In the genomic region with DNA sequence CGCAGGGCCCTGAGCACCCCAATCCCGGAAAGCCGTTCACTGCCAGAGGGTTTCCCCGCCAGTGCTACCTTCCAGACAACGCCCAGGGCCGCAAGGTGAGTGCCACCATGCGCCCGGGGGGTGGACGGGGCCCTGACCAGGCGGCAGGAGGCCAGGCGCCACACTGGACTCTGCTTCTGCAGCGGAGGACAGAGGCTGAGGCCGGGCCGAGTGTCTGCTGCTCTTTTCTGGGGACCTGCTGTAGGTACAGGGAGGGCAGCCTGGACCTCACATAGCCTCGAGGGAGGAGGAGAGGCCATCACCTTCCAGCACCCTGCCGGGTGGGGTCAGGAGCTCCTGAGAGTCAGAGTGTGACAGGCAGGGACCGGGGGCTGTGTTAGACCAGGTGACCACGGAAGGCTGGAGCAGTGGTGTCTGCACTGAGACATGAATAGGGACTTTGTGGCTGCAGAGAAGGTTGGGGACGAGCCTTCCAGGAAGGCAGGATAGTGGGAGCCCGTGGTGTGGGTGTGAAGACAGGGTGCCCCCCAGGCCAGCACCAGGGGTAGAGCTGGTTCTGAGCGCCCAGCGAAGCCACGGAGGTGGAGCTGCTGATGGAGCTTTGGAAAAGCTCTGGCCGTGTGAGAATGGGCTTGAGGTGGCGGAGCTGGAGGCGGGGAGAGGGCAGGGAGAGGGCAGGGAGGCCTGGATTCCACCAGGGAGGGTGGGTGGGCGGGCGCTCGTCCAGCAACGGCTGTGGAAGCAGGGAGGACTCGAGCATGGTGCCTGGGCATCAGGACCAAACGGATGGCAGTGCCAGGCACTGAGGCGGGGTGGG, we compare ENCODE assay signal across 11 cellular contexts. TPM values are rescaled to one million over a fixed set of nuclear protein-coding genes. Genes with fewer than 3 reads are reported as not detected.
DNase-seq lines count a peak whose midpoint lies in the region; ATAC-seq and TF ChIP-seq lines count a peak whose summit lies in the region.
"Not testable (repeated sequence)": the region's sequence is repeated elsewhere in the genome, so short reads cannot be mapped to it uniquely, and the experiment has no call there.
"Had no signal": no experiment of that assay in that cellular context is flagged by ENCODE, and none has a peak within 500 bp of the region (broad histone marks: within the 10 kb centered on the region; RNA-seq: fewer than 3 reads in every experiment).

No MANE protein-coding gene starts in this region.

- H3K9me3 ChIP-seq in SK-N-SH; endodermal cell (ENCODE audit: control insufficient read depth, low read length): not testable (repeated sequence)

- H3K27ac Mint-ChIP-seq in activated naive CD4-positive, alpha-beta T cell treated with anti-CD3 and anti-CD28 coated beads, Interleukin-2, amount 10 ng/mL, durations not matched to agents 7 days and 5 days = peak overlapping the region; percentile 69
- H3K27ac Mint-ChIP-seq in endodermal cell; osteocyte (ENCODE audit: unreplicated experiment): not testable (repeated sequence)
- peak overlapping the region in 1 of 2 donors; percentile 75 for H3K27ac Mint-ChIP-seq in stimulated activated naive CD8-positive, alpha-beta T cell treated with anti-CD3 and anti-CD28 coated beads, Interleukin-15, amount 100 ng/mL, for 72 hours

- H4K20me1 ChIP-seq in SK-N-SH (ENCODE audit: insufficient read depth) = not testable (repeated sequence)

- in situ Hi-C loops in ACHN (cut with HindIII; ENCODE audit: low pct_ligation_motif_present, low pct_unique_long_range_greater_than_20kb, low sequenced_read_pairs) = not testable (repeated sequence)

- H3K9me2 ChIP-seq in SK-N-SH = not testable (repeated sequence)

- H3K4me1 Mint-ChIP-seq in activated naive CD4-positive, alpha-beta T cell treated with anti-CD3 and anti-CD28 coated beads, Interleukin-2, amount 10 ng/mL, durations not matched to agents 7 days and 5 days; endodermal cell; osteocyte (ENCODE audit: unreplicated experiment); stimulated activated naive CD8-positive, alpha-beta T cell treated with anti-CD3 and anti-CD28 coated beads, Interleukin-15, amount 100 ng/mL, for 72 hours: not testable (repeated sequence)

- H3K36me3 Mint-ChIP-seq in activated naive CD4-positive, alpha-beta T cell treated with anti-CD3 and anti-CD28 coated beads, Interleukin-2, amount 10 ng/mL, durations not matched to agents 7 days and 5 days; osteocyte (ENCODE audit: unreplicated experiment): not testable (repeated sequence)
- H3K36me3 Mint-ChIP-seq in endodermal cell (ENCODE audit: low read depth) = peaks cover 12% of the 10 kb centered on the region

- not testable (repeated sequence) for TF ChIP-seq RAD21 in SK-N-SH (IDR thresholded peaks at IDR 0.05; ENCODE audit: low read length)

- DNase-seq in ACHN (peak; percentile 6), H7 (peak; percentile 41), SK-N-SH (peak; percentile 39), endodermal cell (peak; percentile 28), mesenteric fat pad (ENCODE audit: low spot score) (peak; percentile 69), osteocyte (ENCODE audit: extremely low spot score, unreplicated experiment) (peak; percentile 80)
- not testable (repeated sequence) for DNase-seq in activated naive CD4-positive, alpha-beta T cell treated with anti-CD3 and anti-CD28 coated beads, Interleukin-2, amount 10 ng/mL, durations not matched to agents 7 days and 5 days; stimulated activated naive CD8-positive, alpha-beta T cell treated with anti-CD3 and anti-CD28 coated beads, Interleukin-15, amount 100 ng/mL, for 72 hours

- H3K9ac ChIP-seq in SK-N-SH; endodermal cell (ENCODE audit: extremely low read depth, low read length, poor library complexity, severe bottlenecking): not testable (repeated sequence)

- TF ChIP-seq CTCF in SK-N-SH (IDR thresholded peaks at IDR 0.05); endodermal cell (conservative IDR thresholded peaks at IDR 0.05); osteocyte (IDR thresholded peaks at IDR 0.05): not testable (repeated sequence)

- not testable (repeated sequence) for H3K36me3 ChIP-seq in H7 (replicated peaks; ENCODE audit: control insufficient read depth, insufficient read depth, low read length); SK-N-SH (replicated peaks in 1 of 2; ENCODE audit: control insufficient read depth in 1 of 2, insufficient read depth in 2 of 2, low read length in 1 of 2); endodermal cell (ENCODE audit: control insufficient read depth, insufficient read depth, low read length)

- 87% methylated on average over 18 of the region's 33 CpGs for WGBS in SK-N-SH (ENCODE audit: low lambda C conversion rate)
- WGBS in endodermal cell (ENCODE audit: insufficient coverage in 1 of 2, insufficient read length in 1 of 2), 2 experiments = 89 to 94% methylated on average over 9 to 20 of the region's 33 CpGs

- H3K9me3 Mint-ChIP-seq in activated naive CD4-positive, alpha-beta T cell treated with anti-CD3 and anti-CD28 coated beads, Interleukin-2, amount 10 ng/mL, durations not matched to agents 7 days and 5 days; endodermal cell; osteocyte (ENCODE audit: unreplicated experiment); stimulated activated naive CD8-positive, alpha-beta T cell treated with anti-CD3 and anti-CD28 coated beads, Interleukin-15, amount 100 ng/mL, for 72 hours: not testable (repeated sequence)

- CTCF ChIA-PET in SK-N-SH (lab: Yijun Ruan, JAX) = interaction anchor here (0.8 to 1.1 kb wide), 2 partner anchors 9 to 326 kb away, joined by 3 read pairs; no protein-coding TSS in a partner anchor
- CTCF ChIA-PET in activated naive CD4-positive, alpha-beta T cell treated with anti-CD3 and anti-CD28 coated beads, Interleukin-2, amount 10 ng/mL, durations not matched to agents 7 days and 5 days (lab: Charles Lee) = not testable (repeated sequence)

- POLR2A ChIA-PET in SK-N-SH (lab: Yijun Ruan, JAX) = not testable (repeated sequence)

- not testable (repeated sequence) for H3K4me3 ChIP-seq in H7 (ENCODE audit: insufficient read depth, low read depth, low read length); SK-N-SH (ENCODE audit: low read depth in 2 of 2, low read length in 1 of 2); endodermal cell (ENCODE audit: low read length)

- H2AFZ ChIP-seq in SK-N-SH (ENCODE audit: low read depth) = not testable (repeated sequence)

- not testable (repeated sequence) for H3K4me1 ChIP-seq in SK-N-SH (ENCODE audit: control insufficient read depth in 1 of 2, insufficient read depth in 2 of 2, low read depth in 1 of 2, low read length in 1 of 2); endodermal cell (ENCODE audit: control insufficient read depth, insufficient read depth, low read length)

- not testable (repeated sequence) for H3K79me2 ChIP-seq in SK-N-SH (ENCODE audit: insufficient read depth)

- H3K27ac ChIP-seq in SK-N-SH (ENCODE audit: low read depth in 2 of 2, low read length in 1 of 2); endodermal cell (ENCODE audit: low read depth, low read length): not testable (repeated sequence)

- not testable (repeated sequence) for H3K4me2 ChIP-seq in SK-N-SH

- H3K27me3 Mint-ChIP-seq in activated naive CD4-positive, alpha-beta T cell treated with anti-CD3 and anti-CD28 coated beads, Interleukin-2, amount 10 ng/mL, durations not matched to agents 7 days and 5 days; endodermal cell (ENCODE audit: insufficient read depth); osteocyte (ENCODE audit: unreplicated experiment); stimulated activated naive CD8-positive, alpha-beta T cell treated with anti-CD3 and anti-CD28 coated beads, Interleukin-15, amount 100 ng/mL, for 72 hours: not testable (repeated sequence)

- H3K27me3 ChIP-seq in H7 (ENCODE audit: control insufficient read depth, insufficient read depth, low read length); SK-N-SH (ENCODE audit: insufficient read depth); endodermal cell (ENCODE audit: control insufficient read depth, insufficient read depth, low read length, poor library complexity, severe bottlenecking): not testable (repeated sequence)

- peak; percentile 27 for ATAC-seq in stimulated activated naive CD8-positive, alpha-beta T cell treated with anti-CD3 and anti-CD28 coated beads, Interleukin-15, amount 100 ng/mL, for 72 hours

- H3F3A ChIP-seq in SK-N-SH (replicated peaks; ENCODE audit: insufficient read depth) = not testable (repeated sequence)

- not testable (repeated sequence) for TF ChIP-seq EP300 in SK-N-SH (IDR thresholded peaks at IDR 0.05; ENCODE audit: borderline replicate concordance in 1 of 2, low read depth in 1 of 2, low read length in 1 of 2)

- H3K4me3 Mint-ChIP-seq in activated naive CD4-positive, alpha-beta T cell treated with anti-CD3 and anti-CD28 coated beads, Interleukin-2, amount 10 ng/mL, durations not matched to agents 7 days and 5 days; endodermal cell; osteocyte (ENCODE audit: unreplicated experiment); stimulated activated naive CD8-positive, alpha-beta T cell treated with anti-CD3 and anti-CD28 coated beads, Interleukin-15, amount 100 ng/mL, for 72 hours: not testable (repeated sequence)

RNA-seq across cellular contexts. Expression of a gene that starts 5.8 kb away (rescaled TPM):
- total RNA-seq in H7 (2014; rRNA removed; shearing (Covaris generic)) = 0.07 TPM in 1 of 2 replicates, not detected in the other
- 0.11 TPM in 1 of 2 replicates, not detected in the other for polyA plus RNA-seq in SK-N-SH (2012; rRNA removed)
- polyA plus RNA-seq in SK-N-SH (2012; cell fraction: cytosol; rRNA removed) = 0.01 TPM in 1 of 2 replicates, not detected in the other
- polyA plus RNA-seq in SK-N-SH (2012; cell fraction: nucleus; rRNA removed) = 0.68 and 0.92 TPM in 2 replicates
- total RNA-seq in endodermal cell (1 to 10 TPM; 1.2 to 2.3 TPM), mesenteric fat pad (1.9 TPM), osteocyte (1.5 and 2.2 TPM in 2 replicates)
- 0.39 TPM for polyA plus RNA-seq in endodermal cell (2013, experiment 1 of 2)
- 0.66 TPM for polyA plus RNA-seq in endodermal cell (2013, experiment 2 of 2)
- polyA plus RNA-seq: IgD-negative memory B cell had no signal

RNA-seq across cellular contexts. Expression of a gene that starts 38.5 kb away (rescaled TPM):
- not detected in 2 replicates for total RNA-seq in H7 (2014; rRNA removed; shearing (Covaris generic))
- 0.10 TPM in 1 of 2 replicates, not detected in the other for polyA plus RNA-seq in SK-N-SH (2012; rRNA removed)
- polyA plus RNA-seq in SK-N-SH (2012; cell fraction: cytosol; rRNA removed) = 0.03 and 0.05 TPM in 2 replicates
- polyA plus RNA-seq in SK-N-SH (2012; cell fraction: nucleus; rRNA removed) = 0.20 and 0.39 TPM in 2 replicates
- total RNA-seq in endodermal cell (under 1 TPM in 1 of 2 donors, not detected in 1; 0.37 TPM), mesenteric fat pad (not detected), osteocyte (not detected in 2 replicates)
- polyA plus RNA-seq in endodermal cell (2013, experiment 1 of 2) = not detected
- polyA plus RNA-seq in endodermal cell (2013, experiment 2 of 2) = not detected
- total RNA-seq: H1, MCF 10A had no signal
- polyA plus RNA-seq: H1 had no signal

RNA-seq across cellular contexts. Expression of a gene that starts 43.0 kb away (rescaled TPM):
- total RNA-seq in H7 (2014; rRNA removed; shearing (Covaris generic)) = 31.3 and 38.0 TPM in 2 replicates
- 6.7 and 7.6 TPM in 2 replicates for polyA plus RNA-seq in SK-N-SH (2012; rRNA removed)
- polyA plus RNA-seq in SK-N-SH (2012; cell fraction: cytosol; rRNA removed) = 2.6 and 5.4 TPM in 2 replicates
- 24.4 and 27.2 TPM in 2 replicates for polyA plus RNA-seq in SK-N-SH (2012; cell fraction: nucleus; rRNA removed)
- 10 to 100 TPM; 34.1 to 38.3 TPM for total RNA-seq in endodermal cell
- 16.5 TPM for polyA plus RNA-seq in endodermal cell (2013, experiment 1 of 2)
- polyA plus RNA-seq in endodermal cell (2013, experiment 2 of 2) = 18.1 TPM
- total RNA-seq in mesenteric fat pad = 35.0 TPM
- total RNA-seq in osteocyte = 29.7 and 32.6 TPM in 2 replicates
